In genomic region chr10:36366843-36367242, GRCh38 we compare ENCODE assay signal across 23 cellular contexts.
"Had no signal": no experiment of that assay in that cellular context is flagged by ENCODE, and none has a peak within 500 bp of the region (broad histone marks: within the 10 kb centered on the region; RNA-seq: fewer than 3 reads in every experiment).

No MANE protein-coding gene starts in this region.

- H3K9me3 ChIP-seq: right atrium auricular region, uterus had no signal

- H3K36me3 ChIP-seq: right atrium auricular region, tibial nerve, uterus had no signal

- H3K27me3 ChIP-seq: right atrium auricular region, tibial nerve, uterus had no signal

- H3K4me3 ChIP-seq: right atrium auricular region, skin epidermis, tibial nerve, uterus had no signal

- H3K27me3 Mint-ChIP-seq: activated B cell treated with CpG ODN at 0.5 μM for 24 hours; activated CD4-positive, alpha-beta T cell treated with anti-CD3 and anti-CD28 coated beads, Interleukin-2, amount 10 ng/mL, durations not matched to agents 24 days and 14 days; dendritic cell treated with granulocyte-macrophage colony-stimulating factor and Interleukin-4, amounts not matched to agents 40 ng/mL and 50 ng/mL, for 4 days; effector memory CD8-positive, alpha-beta T cell; progenitor cell of endocrine pancreas had no signal

- H3K9me3 Mint-ChIP-seq: activated CD4-positive, alpha-beta T cell treated with anti-CD3 and anti-CD28 coated beads, Interleukin-2, amount 10 ng/mL, durations not matched to agents 24 days and 14 days had no signal

- H3K4me1 Mint-ChIP-seq: activated B cell treated with CpG ODN at 0.5 μM for 24 hours; activated CD4-positive, alpha-beta T cell treated with anti-CD3 and anti-CD28 coated beads, Interleukin-2, amount 10 ng/mL, durations not matched to agents 24 days and 14 days had no signal

- ATAC-seq: activated CD8-positive, alpha-beta T cell treated with anti-CD3 and anti-CD28 coated beads, Interleukin-2, amount 10 ng/mL, durations not matched to agents 7 days and 5 days; activated naive CD4-positive, alpha-beta T cell treated with anti-CD3 and anti-CD28 coated beads, Interleukin-2, amount 50 U/mL, for 72 hours; activated T-cell treated with anti-CD3 and anti-CD28 coated beads, Interleukin-2, amount 50 U/mL, for 72 hours; effector memory CD8-positive, alpha-beta T cell had no signal

- H3K4me1 ChIP-seq: right atrium auricular region, tibial nerve, uterus had no signal

- H3K27ac ChIP-seq: right atrium auricular region, skin epidermis, tibial nerve, uterus had no signal

- DNase-seq: activated B cell treated with CpG ODN at 0.5 μM for 24 hours; activated CD4-positive, alpha-beta T cell treated with anti-CD3 and anti-CD28 coated beads, Interleukin-2, amount 10 ng/mL, durations not matched to agents 24 days and 14 days; activated CD8-positive, alpha-beta memory T cell treated with anti-CD3 and anti-CD28 coated beads, Interleukin-2, amount 50 U/mL, for 4 hours; activated CD8-positive, alpha-beta T cell treated with anti-CD3 and anti-CD28 coated beads, Interleukin-2, amount 10 ng/mL, durations not matched to agents 7 days and 5 days; activated gamma-delta T cell; activated T-cell treated with anti-CD3 and anti-CD28 coated beads, Interleukin-2, amount 50 U/mL, for 72 hours; amniotic stem cell; effector memory CD8-positive, alpha-beta T cell; foreskin melanocyte; head of caudate nucleus; mesendoderm; stimulated activated CD4-positive, alpha-beta T cell treated with anti-CD3 and anti-CD28 coated beads, Interleukin-4, amount 100 ng/mL, for 4 hours; stimulated activated CD8-positive, alpha-beta memory T cell treated with anti-CD3 and anti-CD28 coated beads, Interleukin-4, amount 100 ng/mL, for 48 hours; stimulated activated naive CD4-positive, alpha-beta T cell treated with Interleukin-2 at 50 U/mL for 16 hours; substantia nigra; uterus had no signal

- H3K4me3 Mint-ChIP-seq: activated B cell treated with CpG ODN at 0.5 μM for 24 hours; activated CD4-positive, alpha-beta T cell treated with anti-CD3 and anti-CD28 coated beads, Interleukin-2, amount 10 ng/mL, durations not matched to agents 24 days and 14 days; activated CD8-positive, alpha-beta T cell treated with anti-CD3 and anti-CD28 coated beads, Interleukin-2, amount 10 ng/mL, durations not matched to agents 7 days and 5 days; activated T-cell treated with anti-CD3 and anti-CD28 coated beads, Interleukin-2, amount 50 U/mL, for 72 hours; dendritic cell treated with granulocyte-macrophage colony-stimulating factor and Interleukin-4, amounts not matched to agents 40 ng/mL and 50 ng/mL, for 4 days; effector memory CD8-positive, alpha-beta T cell had no signal

- H3K27ac Mint-ChIP-seq: activated B cell treated with CpG ODN at 0.5 μM for 24 hours; activated CD4-positive, alpha-beta T cell treated with anti-CD3 and anti-CD28 coated beads, Interleukin-2, amount 10 ng/mL, durations not matched to agents 24 days and 14 days; activated CD8-positive, alpha-beta T cell treated with anti-CD3 and anti-CD28 coated beads, Interleukin-2, amount 10 ng/mL, durations not matched to agents 7 days and 5 days; activated naive CD4-positive, alpha-beta T cell treated with anti-CD3 and anti-CD28 coated beads, Interleukin-2, amount 50 U/mL, for 72 hours; activated T-cell treated with anti-CD3 and anti-CD28 coated beads, Interleukin-2, amount 50 U/mL, for 72 hours; dendritic cell treated with granulocyte-macrophage colony-stimulating factor and Interleukin-4, amounts not matched to agents 40 ng/mL and 50 ng/mL, for 4 days; effector memory CD8-positive, alpha-beta T cell; progenitor cell of endocrine pancreas had no signal

- H3K36me3 Mint-ChIP-seq: activated naive CD4-positive, alpha-beta T cell treated with anti-CD3 and anti-CD28 coated beads, Interleukin-2, amount 50 U/mL, for 72 hours had no signal

- FAIRE-seq: bronchial epithelial cell had no signal
